26 cellular contexts compared by ENCODE assay signal in the genomic region with DNA sequence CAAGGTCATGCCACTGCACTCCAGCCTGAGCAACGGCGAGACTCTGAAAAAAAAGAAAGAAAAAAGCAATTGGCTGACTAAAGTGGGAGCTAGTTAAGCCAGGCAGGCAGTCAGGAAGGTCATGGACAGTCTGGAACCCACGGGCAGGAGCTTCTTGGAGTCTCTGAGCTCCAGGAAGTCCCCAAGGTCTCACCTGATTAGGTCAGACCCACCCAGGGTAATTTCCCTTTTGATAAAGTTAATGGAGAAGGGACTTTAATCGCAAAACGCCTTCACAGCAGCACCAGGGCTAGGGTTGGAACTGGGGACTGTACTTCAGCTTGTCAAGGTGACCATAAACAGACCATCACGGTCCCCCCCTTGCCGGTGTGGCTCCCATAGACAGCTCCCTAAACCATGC.
"Had no signal": no experiment of that assay in that cellular context is flagged by ENCODE, and none has a peak within 500 bp of the region (broad histone marks: within the 10 kb centered on the region; RNA-seq: fewer than 3 reads in every experiment).

No MANE protein-coding gene starts in this region.

- H3K4me1 ChIP-seq: colonic mucosa, lower lobe of right lung, parathyroid adenoma had no signal

- H3K27me3 ChIP-seq: colonic mucosa, right lobe of liver, thyroid gland had no signal

- H3K4me2 ChIP-seq: smooth muscle cell had no signal

- ATAC-seq: heart right ventricle; left ventricle myocardium superior; lower lobe of right lung; natural killer cell treated with Interleukin-12 subunit alpha and Interleukin-12 subunit beta and Interleukin-15 and Interleukin-18, amount 100 ng/mL, for 72 hours; right lobe of liver; stimulated activated effector memory CD8-positive, alpha-beta T cell treated with anti-CD3 and anti-CD28 coated beads, Interleukin-12 subunit alpha, Interleukin-12 subunit beta, amount 100 ng/mL, for 72 hours had no signal

- H2AFZ ChIP-seq: parathyroid adenoma had no signal

- H3K4me3 ChIP-seq: colonic mucosa, esophagus squamous epithelium, heart right ventricle, lower lobe of right lung, right lobe of liver, smooth muscle cell, stomach, thyroid gland had no signal

- H3K27ac ChIP-seq: colonic mucosa, esophagus squamous epithelium, heart right ventricle, lower lobe of right lung, neutrophil, parathyroid adenoma, right lobe of liver, stomach, thyroid gland had no signal

- H3K9ac ChIP-seq: parathyroid adenoma had no signal

- H3K36me3 ChIP-seq: colonic mucosa, esophagus squamous epithelium, heart right ventricle, lower lobe of right lung, neutrophil, right lobe of liver, stomach, thyroid gland had no signal

- H3K79me2 ChIP-seq: parathyroid adenoma had no signal

- H3K9me3 ChIP-seq: colonic mucosa, esophagus squamous epithelium, heart right ventricle, lower lobe of right lung, neutrophil, right lobe of liver, stomach, thyroid gland had no signal

- DNase-seq: colonic mucosa; effector CD8-positive, alpha-beta T cell; endodermal cell; erythroblast; esophagus squamous epithelium; foreskin melanocyte; glutamatergic neuron; heart right ventricle; hippocampal formation; kidney glomerular epithelial cell; left ventricle myocardium superior; lower lobe of right lung; naive B cell; right lobe of liver; stimulated activated CD4-positive, alpha-beta T cell treated with anti-CD3 and anti-CD28 coated beads, Interleukin-12 subunit alpha, Interleukin-12 subunit beta, amount 100 ng/mL, for 4 hours; stimulated activated CD4-positive, alpha-beta T cell treated with anti-CD3 and anti-CD28 coated beads, Interleukin-1b, Interleukin-23, amount 100 ng/mL, for 48 hours; stimulated activated CD4-positive, alpha-beta T cell treated with anti-CD3 and anti-CD28 coated beads, Interleukin-4, amount 100 ng/mL, for 24 hours; stimulated activated naive CD4-positive, alpha-beta T cell treated with Interleukin-2 at 50 U/mL for 16 hours; stomach; thyroid gland; trophoblast cell had no signal
